8 cellular contexts compared by ENCODE assay signal in the genomic region with DNA sequence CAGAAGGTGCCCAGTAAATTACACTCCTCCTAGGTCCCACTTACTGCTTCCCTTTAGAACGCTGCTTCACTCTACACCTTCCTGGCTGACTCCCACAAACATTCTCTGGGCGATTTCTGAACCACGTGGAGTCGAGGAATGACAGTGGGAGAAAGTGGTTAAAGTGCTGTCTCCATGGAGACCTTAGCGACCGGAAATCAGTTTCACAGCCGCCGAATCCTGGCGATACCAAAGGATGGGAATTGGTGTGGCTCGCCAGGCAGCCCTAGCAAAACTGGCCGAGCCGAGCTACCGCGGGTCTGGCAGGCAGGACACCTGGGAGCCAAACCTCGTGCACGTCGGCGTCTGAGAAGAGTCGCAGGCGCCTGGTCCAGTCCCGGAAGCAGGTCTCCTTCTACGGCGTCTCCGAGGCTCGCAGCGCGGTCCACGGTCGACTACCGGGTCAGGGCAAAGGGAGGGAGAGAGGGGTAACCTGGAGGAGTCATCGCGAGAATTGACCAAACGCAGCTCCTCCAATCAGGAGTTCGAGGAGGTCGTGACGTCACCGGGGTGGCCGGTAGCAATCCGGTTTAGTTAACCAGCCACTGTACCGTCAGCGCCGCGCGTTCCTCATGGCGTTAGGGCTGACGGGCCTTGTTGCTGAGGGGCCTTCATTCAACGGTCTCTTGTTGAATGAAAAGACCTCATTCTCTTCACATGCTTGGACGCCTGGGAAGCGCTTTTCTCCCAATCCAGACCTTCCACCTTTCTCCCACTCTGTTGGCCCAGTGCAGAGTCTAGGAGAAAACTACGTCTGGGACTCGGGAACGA. TPM values are rescaled to one million over a fixed set of nuclear protein-coding genes. Genes with fewer than 3 reads are reported as not detected.
DNase-seq lines count a peak whose midpoint lies in the region; ATAC-seq and TF ChIP-seq lines count a peak whose summit lies in the region.

A gene with protein sequence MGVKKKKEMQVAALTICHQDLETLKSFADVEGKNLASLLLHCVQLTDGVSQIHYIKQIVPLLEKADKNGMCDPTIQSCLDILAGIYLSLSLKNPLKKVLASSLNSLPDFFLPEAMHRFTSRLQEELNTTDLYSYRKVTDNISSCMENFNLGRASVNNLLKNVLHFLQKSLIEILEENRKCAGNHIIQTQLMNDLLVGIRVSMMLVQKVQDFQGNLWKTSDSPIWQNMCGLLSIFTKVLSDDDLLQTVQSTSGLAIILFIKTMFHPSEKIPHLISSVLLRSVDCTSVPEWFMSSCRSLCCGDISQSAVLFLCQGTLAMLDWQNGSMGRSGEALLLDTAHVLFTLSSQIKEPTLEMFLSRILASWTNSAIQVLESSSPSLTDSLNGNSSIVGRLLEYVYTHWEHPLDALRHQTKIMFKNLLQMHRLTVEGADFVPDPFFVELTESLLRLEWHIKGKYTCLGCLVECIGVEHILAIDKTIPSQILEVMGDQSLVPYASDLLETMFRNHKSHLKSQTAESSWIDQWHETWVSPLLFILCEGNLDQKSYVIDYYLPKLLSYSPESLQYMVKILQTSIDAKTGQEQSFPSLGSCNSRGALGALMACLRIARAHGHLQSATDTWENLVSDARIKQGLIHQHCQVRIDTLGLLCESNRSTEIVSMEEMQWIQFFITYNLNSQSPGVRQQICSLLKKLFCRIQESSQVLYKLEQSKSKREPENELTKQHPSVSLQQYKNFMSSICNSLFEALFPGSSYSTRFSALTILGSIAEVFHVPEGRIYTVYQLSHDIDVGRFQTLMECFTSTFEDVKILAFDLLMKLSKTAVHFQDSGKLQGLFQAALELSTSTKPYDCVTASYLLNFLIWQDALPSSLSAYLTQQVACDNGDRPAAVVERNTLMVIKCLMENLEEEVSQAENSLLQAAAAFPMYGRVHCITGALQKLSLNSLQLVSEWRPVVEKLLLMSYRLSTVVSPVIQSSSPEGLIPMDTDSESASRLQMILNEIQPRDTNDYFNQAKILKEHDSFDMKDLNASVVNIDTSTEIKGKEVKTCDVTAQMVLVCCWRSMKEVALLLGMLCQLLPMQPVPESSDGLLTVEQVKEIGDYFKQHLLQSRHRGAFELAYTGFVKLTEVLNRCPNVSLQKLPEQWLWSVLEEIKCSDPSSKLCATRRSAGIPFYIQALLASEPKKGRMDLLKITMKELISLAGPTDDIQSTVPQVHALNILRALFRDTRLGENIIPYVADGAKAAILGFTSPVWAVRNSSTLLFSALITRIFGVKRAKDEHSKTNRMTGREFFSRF (N-terminal part only) (minus strand): TSS at position 436 of the 810 bp plus-strand sequence. CDS start 3,646 bp downstream, outside the sequence.

- H3K9me2 ChIP-seq in PC-3 (replicated peaks; ENCODE audit: low read length) = no peaks in the 10 kb centered on the region

- POLR2A ChIA-PET in PC-3 (lab: Charles Lee; ENCODE audit: unreplicated experiment) = interaction anchor here (0.6 to 1.0 kb wide), 6 partner anchors 9 to 937 kb away, joined by 3 to 5 read pairs (median 3); no protein-coding TSS in a partner anchor

- no peak for TF ChIP-seq CTCF in PC-3 (conservative IDR thresholded peaks at IDR 0.05; ENCODE audit: low read depth, low read length)
- no peak for TF ChIP-seq CTCF in epithelial cell of proximal tubule (conservative IDR thresholded peaks at IDR 0.05; ENCODE audit: low read depth, low read length)

- TSS peak; percentile 70 for BruUV-seq in PC-3 (replicated peaks; lab: Mats Ljungman, UMichigan)

- H3K36me3 ChIP-seq in PC-3 (ENCODE audit: low read depth, low read length) (peaks cover 7% of the 10 kb centered on the region), mucosa of rectum (ENCODE audit: control insufficient read depth in 2 of 2, insufficient read depth in 2 of 2, low read length in 2 of 2) (peaks cover 4% of the 10 kb centered on the region in 2 donors)

- H3K4me2 ChIP-seq in PC-3 (ENCODE audit: low read length) = peak within 1 kb of the TSS; percentile 98

- H3K27ac ChIP-seq in PC-3 (ENCODE audit: low read length) = peak within 1 kb of the TSS; percentile 83
- H3K27ac ChIP-seq in mucosa of rectum (ENCODE audit: low read depth in 2 of 2, low read length in 2 of 2) = peak within 1 kb of the TSS; percentile 88 to 91

- H3K9ac ChIP-seq in PC-3 (ENCODE audit: low read length) (peak within 1 kb of the TSS; percentile 96), mucosa of rectum (ENCODE audit: low read depth in 1 of 2, low read length in 2 of 2) (peak within 1 kb of the TSS; percentile 84 to 87)

- DNase-seq in DMS114 treated with DMSO at 0.1 percent for 48 hours (lab: John Stamatoyannopoulos, UW; ENCODE audit: unreplicated experiment) (peak; percentile 96), PC-3 (peak; percentile 99), epithelial cell of proximal tubule (ENCODE audit: low read depth) (peak; percentile 96)
- DNase-seq in activated T-cell treated with anti-CD3 and anti-CD28 coated beads, Interleukin-2, amount 50 U/mL, for 1 hour = peak; percentile 91
- peak; percentile 99 for DNase-seq in stimulated activated CD8-positive, alpha-beta memory T cell treated with anti-CD3 and anti-CD28 coated beads, Interleukin-4, amount 100 ng/mL, for 48 hours

- H4K20me1 ChIP-seq in PC-3 (ENCODE audit: low read length) = no peaks in the 10 kb centered on the region

- ATAC-seq in GM21576 (IDR thresholded peaks at IDR 0.05; ENCODE audit: unreplicated experiment) = peak; percentile 99
- ATAC-seq in PC-3 = peak; percentile 95

- H3K4me1 ChIP-seq in PC-3 (ENCODE audit: insufficient read depth, low read length) (peaks cover 15% of the 10 kb centered on the region), mucosa of rectum (ENCODE audit: control insufficient read depth in 2 of 2, insufficient read depth in 2 of 2, low read length in 2 of 2) (peaks cover 7 to 9% of the 10 kb centered on the region in 2 donors)

- H3F3A ChIP-seq in PC-3 (ENCODE audit: low read length, unreplicated experiment) = no peaks in the 10 kb centered on the region

- TF ChIP-seq RAD21 in Ishikawa (IDR thresholded peaks at IDR 0.05; ENCODE audit: low read depth) = no peak

- peaks cover 38% of the 10 kb centered on the region for H3K79me2 ChIP-seq in PC-3 (ENCODE audit: low read length)

- H3K4me3 ChIP-seq in PC-3 (ENCODE audit: low read length) (peak within 1 kb of the TSS; percentile 81), epithelial cell of proximal tubule (ENCODE audit: low read depth, low read length) (peak within 1 kb of the TSS; percentile 89), mucosa of rectum (ENCODE audit: low read length in 2 of 2) (peak within 1 kb of the TSS; percentile 97 to 99)

- CTCF ChIA-PET in PC-3 (lab: Charles Lee) = interaction anchor here (1.0 kb wide), 1 partner anchor 9 kb away, joined by 3 read pairs; no protein-coding TSS in a partner anchor

- H2AFZ ChIP-seq in PC-3 (ENCODE audit: low read length) = peak within 1 kb of the TSS; percentile 89

- H3K9me3 ChIP-seq in PC-3 (ENCODE audit: low read length) (no peaks in the 10 kb centered on the region), mucosa of rectum (ENCODE audit: control insufficient read depth in 2 of 2, low read length in 2 of 2) (no peaks in the 10 kb centered on the region)

- intact Hi-C loops in PC-3 (cut with micrococcal nuclease) = no loop called here

- no peaks in the 10 kb centered on the region for H3K27me3 ChIP-seq in PC-3 (ENCODE audit: low read length)
- H3K27me3 ChIP-seq in mucosa of rectum (ENCODE audit: control insufficient read depth in 2 of 2, insufficient read depth in 2 of 2, low read length in 2 of 2) = no peaks in the 10 kb centered on the region

- TF ChIP-seq EP300 in Ishikawa (IDR thresholded peaks at IDR 0.05; ENCODE audit: borderline replicate concordance) = peak; percentile 38; the same call in 1 of the 2 replicates

TF ChIP-seq in Ishikawa, 13 proteins besides CTCF, POLR2A, EP300 and RAD21 (continues in another document):
- TF ChIP-seq FOXM1 (IDR thresholded peaks at IDR 0.05; ENCODE audit: borderline replicate concordance, low read depth) (peak; percentile 48; the same call in 1 of the 2 replicates), NFIC (IDR thresholded peaks at IDR 0.05) (0 out of 2 replicates have a peak, but pooled peaks have one; percentile 46), TCF12 (IDR thresholded peaks at IDR 0.05; ENCODE audit: low read depth) (peak; percentile 59), TAF1 (IDR thresholded peaks at IDR 0.05; ENCODE audit: low read depth) (peak; percentile 87), EGR1 (IDR thresholded peaks at IDR 0.05) (0 out of 2 replicates have a peak, but pooled peaks have one; percentile 12), CREB1 (IDR thresholded peaks at IDR 0.05; ENCODE audit: low read depth) (peak; percentile 81), YY1 (IDR thresholded peaks at IDR 0.05; ENCODE audit: low read depth) (peak; percentile 86), ZBTB7A (IDR thresholded peaks at IDR 0.05; ENCODE audit: low read depth) (no peak)
- TF ChIP-seq, protein P1, sequence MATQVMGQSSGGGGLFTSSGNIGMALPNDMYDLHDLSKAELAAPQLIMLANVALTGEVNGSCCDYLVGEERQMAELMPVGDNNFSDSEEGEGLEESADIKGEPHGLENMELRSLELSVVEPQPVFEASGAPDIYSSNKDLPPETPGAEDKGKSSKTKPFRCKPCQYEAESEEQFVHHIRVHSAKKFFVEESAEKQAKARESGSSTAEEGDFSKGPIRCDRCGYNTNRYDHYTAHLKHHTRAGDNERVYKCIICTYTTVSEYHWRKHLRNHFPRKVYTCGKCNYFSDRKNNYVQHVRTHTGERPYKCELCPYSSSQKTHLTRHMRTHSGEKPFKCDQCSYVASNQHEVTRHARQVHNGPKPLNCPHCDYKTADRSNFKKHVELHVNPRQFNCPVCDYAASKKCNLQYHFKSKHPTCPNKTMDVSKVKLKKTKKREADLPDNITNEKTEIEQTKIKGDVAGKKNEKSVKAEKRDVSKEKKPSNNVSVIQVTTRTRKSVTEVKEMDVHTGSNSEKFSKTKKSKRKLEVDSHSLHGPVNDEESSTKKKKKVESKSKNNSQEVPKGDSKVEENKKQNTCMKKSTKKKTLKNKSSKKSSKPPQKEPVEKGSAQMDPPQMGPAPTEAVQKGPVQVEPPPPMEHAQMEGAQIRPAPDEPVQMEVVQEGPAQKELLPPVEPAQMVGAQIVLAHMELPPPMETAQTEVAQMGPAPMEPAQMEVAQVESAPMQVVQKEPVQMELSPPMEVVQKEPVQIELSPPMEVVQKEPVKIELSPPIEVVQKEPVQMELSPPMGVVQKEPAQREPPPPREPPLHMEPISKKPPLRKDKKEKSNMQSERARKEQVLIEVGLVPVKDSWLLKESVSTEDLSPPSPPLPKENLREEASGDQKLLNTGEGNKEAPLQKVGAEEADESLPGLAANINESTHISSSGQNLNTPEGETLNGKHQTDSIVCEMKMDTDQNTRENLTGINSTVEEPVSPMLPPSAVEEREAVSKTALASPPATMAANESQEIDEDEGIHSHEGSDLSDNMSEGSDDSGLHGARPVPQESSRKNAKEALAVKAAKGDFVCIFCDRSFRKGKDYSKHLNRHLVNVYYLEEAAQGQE (IDR thresholded peaks at IDR 0.05; ENCODE audit: low read depth) = 0 out of 2 replicates have a peak, but pooled peaks have one; percentile 3

RNA-seq across cellular contexts. Expression of the gene that starts here (rescaled TPM):
- 33.6 and 43.1 TPM in 2 replicates for total RNA-seq in PC-3 (2014; rRNA removed)
- 11.0 and 18.6 TPM in 2 replicates for total RNA-seq in epithelial cell of proximal tubule

Comparison
In these comparisons a context has a peak if more than half of its experiments do, and no peak if none do; other contexts are left out.
1. Peak in every context shown above with its lines: DNase-seq, ATAC-seq, H3K4me3 ChIP-seq and H3K27ac ChIP-seq.